Comparison of ENCODE assay signal across 8 cellular contexts in the genomic region with DNA sequence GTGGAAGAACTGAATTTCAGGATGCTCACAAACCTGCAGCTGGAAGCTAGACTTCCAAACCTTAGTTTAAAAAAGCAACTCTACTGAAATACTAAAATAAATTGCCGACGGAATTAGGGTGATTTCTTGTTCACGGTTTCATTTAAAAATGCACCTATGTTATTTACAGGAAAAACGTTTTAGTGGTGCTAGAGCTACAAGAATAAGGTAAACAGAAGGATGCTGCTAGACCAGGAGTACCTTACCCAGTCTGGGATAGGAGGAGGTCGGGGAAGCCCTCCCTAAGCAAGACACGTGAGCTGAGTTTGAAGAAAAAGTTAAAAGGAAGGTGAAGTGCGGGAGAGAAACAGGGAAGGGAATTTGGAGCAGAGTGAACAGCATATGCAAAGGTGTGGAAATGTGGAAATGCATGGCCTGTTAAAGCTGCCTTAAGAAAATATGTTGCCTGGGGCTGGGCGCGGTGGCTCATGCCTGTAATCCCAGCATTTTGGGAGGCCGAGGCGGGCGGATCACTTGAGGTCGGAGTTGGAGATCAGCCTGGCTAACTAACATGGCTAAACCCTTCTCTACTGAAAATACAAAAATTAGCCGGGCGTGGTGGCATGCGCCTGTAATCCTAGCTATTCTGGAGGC. TPM values are rescaled to one million over a fixed set of nuclear protein-coding genes. Genes with fewer than 3 reads are reported as not detected.
DNase-seq lines count a peak whose midpoint lies in the region; ATAC-seq, FAIRE-seq and TF ChIP-seq lines count a peak whose summit lies in the region.

No MANE protein-coding gene starts in this region.

- ATAC-seq in PC-3, result no peak
- ATAC-seq in omental fat pad (ENCODE audit: low FRiP score), result no peak
- ATAC-seq in HG03432 (IDR thresholded peaks at IDR 0.05; ENCODE audit: unreplicated experiment), result no peak

- H3K9me3 Mint-ChIP-seq in CD14-positive monocyte, result peaks cover 0 to 18% (median 9%) of the 10 kb centered on the region in 7 donors

- no peaks in the 10 kb centered on the region for H3K27me3 ChIP-seq in PC-3 (ENCODE audit: low read length)

- H3K9me2 ChIP-seq in PC-3 (replicated peaks; ENCODE audit: low read length), result no peaks in the 10 kb centered on the region

- CTCF ChIA-PET in PC-3 (lab: Charles Lee), result interaction anchor here (0.6 to 1.9 kb wide), 4 partner anchors 10 to 113 kb away, joined by 3 to 7 read pairs (median 3); no protein-coding TSS in a partner anchor

- H3K36me3 ChIP-seq in PC-3 (ENCODE audit: low read depth, low read length), result peaks cover 31% of the 10 kb centered on the region

- peak overlapping the region; percentile 98 to 100 (median 99) for H3K27ac Mint-ChIP-seq in CD14-positive monocyte

- FAIRE-seq in RCC 7860 (lab: Jason Lieb, UNC), result no peak

- H3F3A ChIP-seq in PC-3 (ENCODE audit: low read length, unreplicated experiment), result peaks cover 12% of the 10 kb centered on the region

- peak overlapping the region; percentile 95 for H3K4me3 ChIP-seq in PC-3 (ENCODE audit: low read length)
- peak overlapping the region; percentile 96 for H3K4me3 ChIP-seq in epithelial cell of esophagus (ENCODE audit: low read length)

- BruUV-seq in PC-3 (replicated peaks; lab: Mats Ljungman, UMichigan), result no TSS peak

- TF ChIP-seq CTCF in CD14-positive monocyte (IDR thresholded peaks at IDR 0.05), result no peak
- TF ChIP-seq CTCF in PC-3 (conservative IDR thresholded peaks at IDR 0.05; ENCODE audit: low read depth, low read length), result no peak
- TF ChIP-seq CTCF in epithelial cell of esophagus (IDR thresholded peaks at IDR 0.05; ENCODE audit: insufficient read depth, low read depth, low read length, missing control alignments), result no peak
- no peak for TF ChIP-seq CTCF in omental fat pad (IDR thresholded peaks at IDR 0.05)
- TF ChIP-seq CTCF in GM13976 (IDR thresholded peaks at IDR 0.05; ENCODE audit: borderline replicate concordance, control extremely low read depth, extremely low read depth, insufficient read depth, missing control alignments), result no peak

- no peak overlapping the region for H2AFZ ChIP-seq in PC-3 (ENCODE audit: low read length)

- peak overlapping the region; percentile 98 for H3K27ac ChIP-seq in PC-3 (ENCODE audit: low read length)

- peaks cover 32% of the 10 kb centered on the region for H4K20me1 ChIP-seq in PC-3 (ENCODE audit: low read length)

- H3K4me1 Mint-ChIP-seq in CD14-positive monocyte, result peaks cover 60% of the 10 kb centered on the region

- H3K27me3 Mint-ChIP-seq in CD14-positive monocyte (ENCODE audit: low read depth in 3 of 3), result peaks cover 0 to 35% (median 0%) of the 10 kb centered on the region in 3 donors

- H3K36me3 Mint-ChIP-seq in CD14-positive monocyte, result peaks cover 49 to 54% of the 10 kb centered on the region in 2 donors

- intact Hi-C loops in CD14-positive monocyte (cut with micrococcal nuclease), result loop anchor here (1.0 to 5.0 kb wide), 2 partner anchors 56 to 583 kb away; no protein-coding TSS in a partner anchor
- intact Hi-C loops in PC-3 (cut with micrococcal nuclease), result no loop called here

- H3K9me3 ChIP-seq in PC-3 (ENCODE audit: low read length), result no peaks in the 10 kb centered on the region

- H3K4me1 ChIP-seq in PC-3 (ENCODE audit: insufficient read depth, low read length), result peaks cover 68% of the 10 kb centered on the region

- peaks cover 64% of the 10 kb centered on the region for H3K79me2 ChIP-seq in PC-3 (ENCODE audit: low read length)

- H3K9ac ChIP-seq in PC-3 (ENCODE audit: low read length), result peak overlapping the region; percentile 96

- POLR2A ChIA-PET in PC-3 (lab: Charles Lee; ENCODE audit: unreplicated experiment), result interaction anchor here (1.2 to 1.4 kb wide), 2 partner anchors 44 to 76 kb away, joined by 3 to 8 read pairs; no protein-coding TSS in a partner anchor

- peak overlapping the region; percentile 93 for H3K4me2 ChIP-seq in PC-3 (ENCODE audit: low read length)

- DNase-seq in CD14-positive monocyte (ENCODE audit: low spot score), result no peak
- DNase-seq in PC-3, result no peak
- peak; percentile 31 for DNase-seq in epithelial cell of esophagus (ENCODE audit: low read depth)
- DNase-seq in omental fat pad (ENCODE audit: low spot score), result peak; percentile 12
- no peak for DNase-seq in GM13976 (ENCODE audit: low spot score)
- DNase-seq in RCC 7860 (ENCODE audit: low spot score), result no peak
- no peak for DNase-seq in NCI-H187 (lab: John Stamatoyannopoulos, UW)

- in situ Hi-C loops in GM13976 (cut with MboI; ENCODE audit: low sequenced_read_pairs, unreplicated experiment), result loop anchor here (10.0 kb wide), 1 partner anchor 106 kb away; no protein-coding TSS in a partner anchor

- peak overlapping the region; percentile 95 to 97 for H3K4me3 Mint-ChIP-seq in CD14-positive monocyte

RNA-seq across cellular contexts. Expression of gene FTH1, which starts 1.4 kb away (rescaled TPM):
- polyA plus RNA-seq in CD14-positive monocyte, result over 10,000 TPM in 1 of 2 donors, 1,000 to 10,000 TPM in 1; 8,968 to 11,239 TPM
- 1,927 and 1,937 TPM in 2 replicates for total RNA-seq in PC-3 (2014; rRNA removed)
- 1,000 to 10,000 TPM; 3,477 to 7,075 (median 4,643) TPM for total RNA-seq in omental fat pad

RNA-seq across cellular contexts. Expression of gene BEST1, which starts 18.7 kb away (rescaled TPM):
- 1 to 10 TPM; 5.9 to 7.4 TPM for polyA plus RNA-seq in CD14-positive monocyte
- total RNA-seq in PC-3 (2014; rRNA removed), result 0.22 TPM in 1 of 2 replicates, not detected in the other
- 10 to 100 TPM in 3 of 4 donors, 1 to 10 TPM in 1; 5.8 to 17.0 (median 12.0) TPM for total RNA-seq in omental fat pad

RNA-seq across cellular contexts. Expression of gene RAB3IL1, which starts 51.5 kb away (rescaled TPM):
- not detected for polyA plus RNA-seq in CD14-positive monocyte
- total RNA-seq in PC-3 (2014; rRNA removed), result 6.6 and 7.9 TPM in 2 replicates
- 10 to 100 TPM; 18.5 to 37.8 (median 25.4) TPM for total RNA-seq in omental fat pad

Comparison
In these comparisons a context has a peak if more than half of its experiments do, and no peak if none do; other contexts are left out.
1. DNase-seq: peak in epithelial cell of esophagus (single experiment) and omental fat pad (single experiment); none in CD14-positive monocyte (single experiment), PC-3 (single experiment), GM13976 (single experiment), RCC 7860 (single experiment) and NCI-H187 (0 of 2).